13 cellular contexts compared by ENCODE assay signal in genomic region chr19:41194157-41194552, GRCh38. TPM values are rescaled to one million over a fixed set of nuclear protein-coding genes. Genes with fewer than 3 reads are reported as not detected.
DNase-seq lines count a peak whose midpoint lies in the region; ATAC-seq and TF ChIP-seq lines count a peak whose summit lies in the region.
"Had no signal": no experiment of that assay in that cellular context is flagged by ENCODE, and none has a peak within 500 bp of the region (broad histone marks: within the 10 kb centered on the region; RNA-seq: fewer than 3 reads in every experiment).

No MANE protein-coding gene starts in this region.

- no peak for TF ChIP-seq CTCF in glutamatergic neuron (IDR thresholded peaks at IDR 0.05; ENCODE audit: partially characterized antibody, unreplicated experiment)
- TF ChIP-seq CTCF in stomach (IDR thresholded peaks at IDR 0.05), result no peak

- TF ChIP-seq POLR2A in stomach (IDR thresholded peaks at IDR 0.05), result no peak

- WGBS in stomach, 5 donors, result 41 to 50% (median 47%) methylated on average over 6 of the region's 6 CpGs

- no peaks in the 10 kb centered on the region for H3K9me3 Mint-ChIP-seq in activated CD4-positive, alpha-beta T cell treated with anti-CD3 and anti-CD28 coated beads, Interleukin-2, amount 10 ng/mL, durations not matched to agents 24 days and 14 days
- H3K9me3 Mint-ChIP-seq in glutamatergic neuron (ENCODE audit: unreplicated experiment), result peaks cover 6% of the 10 kb centered on the region
- H3K9me3 Mint-ChIP-seq: activated T-helper 2 cell treated with anti-CD3 and anti-CD28 coated beads, Interferon-gamma antibody, Interleukin-2, Interleukin-4, amounts not matched to agents 10 μg/mL and 5 μg/mL and 100 μg/mL, durations not matched to agents 14 hours and 24 hours and 36 hours; central memory CD8-positive, alpha-beta T cell had no signal

- H3K36me3 ChIP-seq in SK-N-MC (ENCODE audit: insufficient read depth, low read length) (no peaks in the 10 kb centered on the region), stomach (peaks cover 0 to 15% (median 6%) of the 10 kb centered on the region in 4 donors)

- H3K4me1 ChIP-seq in stomach, result peaks cover 6 to 34% (median 13%) of the 10 kb centered on the region in 4 donors

- peak overlapping the region; percentile 59 for H3K4me3 Mint-ChIP-seq in activated CD4-positive, alpha-beta T cell treated with anti-CD3 and anti-CD28 coated beads, Interleukin-2, amount 10 ng/mL, durations not matched to agents 24 days and 14 days
- peak overlapping the region; percentile 74 for H3K4me3 Mint-ChIP-seq in glutamatergic neuron (ENCODE audit: unreplicated experiment)
- H3K4me3 Mint-ChIP-seq: central memory CD8-positive, alpha-beta T cell had no signal

- H3K27ac ChIP-seq in SK-N-MC, result no peak overlapping the region
- peak overlapping the region in 3 of 5 donors; percentile 67 to 81 (median 70) for H3K27ac ChIP-seq in stomach

- no peak overlapping the region for H3K9ac ChIP-seq in SK-N-MC (ENCODE audit: insufficient read length)

- no peaks in the 10 kb centered on the region for H3K36me3 Mint-ChIP-seq in activated CD4-positive, alpha-beta T cell treated with anti-CD3 and anti-CD28 coated beads, Interleukin-2, amount 10 ng/mL, durations not matched to agents 24 days and 14 days (ENCODE audit: low read depth)
- no peaks in the 10 kb centered on the region for H3K36me3 Mint-ChIP-seq in glutamatergic neuron (ENCODE audit: unreplicated experiment)

- TF ChIP-seq EP300 in stomach (IDR thresholded peaks at IDR 0.05), result no peak

- H3K4me3 ChIP-seq in SK-N-MC (peak overlapping the region; percentile 76; the same call in 1 of the 2 replicates), stomach (peak overlapping the region; percentile 38 to 58 (median 52))

- no peak for DNase-seq in activated CD4-positive, alpha-beta T cell treated with anti-CD3 and anti-CD28 coated beads, Interleukin-2, amount 10 ng/mL, durations not matched to agents 24 days and 14 days
- DNase-seq in activated CD4-positive, alpha-beta T cell treated with anti-CD3 and anti-CD28 coated beads, Interleukin-2, amount 50 U/mL, for 1 hour, result no peak
- DNase-seq in SK-N-MC (ENCODE audit: low read depth, low spot score) (no peak), glutamatergic neuron (no peak), stomach (no peak), NCI-H2196 treated with DMSO at 0.1 percent for 48 hours (lab: John Stamatoyannopoulos, UW; ENCODE audit: unreplicated experiment) (no peak)
- DNase-seq: kidney had no signal

- ATAC-seq in GM18519 (IDR thresholded peaks at IDR 0.05; ENCODE audit: low FRiP score, unreplicated experiment), result no peak
- no peak for ATAC-seq in SK-N-SH treated with all-trans-retinoic acid at 6 μM for 48 hours

- H3K4me1 Mint-ChIP-seq in activated CD4-positive, alpha-beta T cell treated with anti-CD3 and anti-CD28 coated beads, Interleukin-2, amount 10 ng/mL, durations not matched to agents 24 days and 14 days, result peaks cover 15% of the 10 kb centered on the region
- peaks cover 5% of the 10 kb centered on the region for H3K4me1 Mint-ChIP-seq in glutamatergic neuron (ENCODE audit: low read depth, unreplicated experiment)

- intact Hi-C loops in activated CD4-positive, alpha-beta T cell treated with anti-CD3 and anti-CD28 coated beads, Interleukin-2, amount 10 ng/mL, durations not matched to agents 24 days and 14 days (cut with micrococcal nuclease), result no loop called here
- intact Hi-C loops in stomach (cut with DNase I; ENCODE audit: low total_unique reads), result no loop called here

- H3K9me3 ChIP-seq in SK-N-MC (ENCODE audit: low read depth, low read length) (no peaks in the 10 kb centered on the region), stomach (no peaks in the 10 kb centered on the region)

- H3K27me3 Mint-ChIP-seq in activated CD4-positive, alpha-beta T cell treated with anti-CD3 and anti-CD28 coated beads, Interleukin-2, amount 10 ng/mL, durations not matched to agents 24 days and 14 days, result peaks cover 44% of the 10 kb centered on the region
- H3K27me3 Mint-ChIP-seq in glutamatergic neuron (ENCODE audit: unreplicated experiment), result peaks cover 14% of the 10 kb centered on the region

- H3K27me3 ChIP-seq in stomach, result peaks cover 0 to 62% (median 21%) of the 10 kb centered on the region in 3 donors

- H3K27ac Mint-ChIP-seq in activated CD4-positive, alpha-beta T cell treated with anti-CD3 and anti-CD28 coated beads, Interleukin-2, amount 10 ng/mL, durations not matched to agents 24 days and 14 days, result peak overlapping the region; percentile 1
- no peak overlapping the region for H3K27ac Mint-ChIP-seq in glutamatergic neuron (ENCODE audit: unreplicated experiment)
- H3K27ac Mint-ChIP-seq: activated T-helper 2 cell treated with anti-CD3 and anti-CD28 coated beads, Interferon-gamma antibody, Interleukin-2, Interleukin-4, amounts not matched to agents 10 μg/mL and 5 μg/mL and 100 μg/mL, durations not matched to agents 14 hours and 24 hours and 36 hours had no signal

TF ChIP-seq in SK-N-SH treated with all-trans-retinoic acid at 6 μM for 48 hours, 23 proteins besides CTCF, POLR2A, EP300 and RAD21:
- no peak for TF ChIP-seq ZFP3 (CRISPR knock-in tag; IDR thresholded peaks at IDR 0.05)
- TF ChIP-seq TOX (CRISPR knock-in tag; IDR thresholded peaks at IDR 0.05; ENCODE audit: borderline replicate concordance), result no peak
- no peak for TF ChIP-seq RARB (CRISPR knock-in tag; IDR thresholded peaks at IDR 0.05)
- no peak for TF ChIP-seq ZNF70 (CRISPR knock-in tag; IDR thresholded peaks at IDR 0.05)
- TF ChIP-seq TCF4 (CRISPR knock-in tag; IDR thresholded peaks at IDR 0.05; ENCODE audit: borderline replicate concordance), result no peak
- no peak for TF ChIP-seq OSR1 (CRISPR knock-in tag; IDR thresholded peaks at IDR 0.05)
- no peak for TF ChIP-seq CREB5 (CRISPR knock-in tag; IDR thresholded peaks at IDR 0.05; ENCODE audit: low read depth)
- no peak for TF ChIP-seq ZNF8 (CRISPR knock-in tag; IDR thresholded peaks at IDR 0.05)
- TF ChIP-seq CSRNP3 (CRISPR knock-in tag; IDR thresholded peaks at IDR 0.05), result no peak
- TF ChIP-seq ZNF565 (CRISPR knock-in tag; conservative IDR thresholded peaks at IDR 0.05; ENCODE audit: low read depth), result no peak

RNA-seq across cellular contexts. Expression of gene CYP2S1, which starts 1.1 kb away (rescaled TPM):
- total RNA-seq in activated CD4-positive, alpha-beta T cell treated with anti-CD3 and anti-CD28 coated beads, Interleukin-2, amount 10 ng/mL, durations not matched to agents 24 days and 14 days, result 0.70 and 1.0 TPM in 2 replicates
- total RNA-seq in glutamatergic neuron (ENCODE audit: unreplicated experiment), result 6.0 TPM
- total RNA-seq in stomach, result 10 to 100 TPM; 13.4 to 85.3 (median 39.7) TPM
- polyA plus RNA-seq in stomach, result 10 to 100 TPM in 2 of 3 donors, 1 to 10 TPM in 1; 7.9 to 19.9 (median 15.5) TPM
- total RNA-seq: MCF 10A had no signal
- polyA plus RNA-seq: neural cell had no signal

RNA-seq across cellular contexts. Expression of gene AXL, which starts 24.9 kb away (rescaled TPM):
- 0.19 and 0.70 TPM in 2 replicates for total RNA-seq in activated CD4-positive, alpha-beta T cell treated with anti-CD3 and anti-CD28 coated beads, Interleukin-2, amount 10 ng/mL, durations not matched to agents 24 days and 14 days
- total RNA-seq in glutamatergic neuron (ENCODE audit: unreplicated experiment), result not detected
- total RNA-seq in stomach, result 10 to 100 TPM; 14.8 to 48.7 (median 38.9) TPM
- 1 to 10 TPM; 6.1 to 8.4 (median 7.0) TPM for polyA plus RNA-seq in stomach
